Comparison of ENCODE assay signal across 8 cellular contexts in the genomic region with DNA sequence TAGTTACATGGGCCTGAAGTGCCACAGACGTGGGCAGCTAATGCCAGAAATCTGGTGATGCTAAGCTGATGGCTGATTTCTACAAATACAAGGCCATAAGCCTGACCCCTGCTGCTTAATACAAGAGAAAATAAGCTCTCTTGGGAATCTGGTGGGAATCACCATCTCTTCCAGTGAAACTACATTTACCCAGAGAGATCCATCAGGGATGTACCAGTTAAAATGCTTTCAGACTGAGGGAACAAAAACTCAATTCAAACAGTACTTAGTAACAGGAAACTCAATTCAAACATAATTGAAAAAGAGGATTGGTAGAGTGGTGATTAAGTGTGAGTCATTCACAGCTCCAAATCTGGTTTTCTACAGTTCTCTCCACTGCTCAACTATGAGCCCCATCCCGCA. TPM values are rescaled to one million over a fixed set of nuclear protein-coding genes. Genes with fewer than 3 reads are reported as not detected.
DNase-seq lines count a peak whose midpoint lies in the region; ATAC-seq, FAIRE-seq and TF ChIP-seq lines count a peak whose summit lies in the region.

No MANE protein-coding gene starts in this region.

- peaks cover 19% of the 10 kb centered on the region for H3K4me1 Mint-ChIP-seq in activated naive CD8-positive, alpha-beta T cell treated with anti-CD3 and anti-CD28 coated beads, Interleukin-2, amount 10 ng/mL, durations not matched to agents 7 days and 5 days

- H3K9me3 Mint-ChIP-seq in activated naive CD8-positive, alpha-beta T cell treated with anti-CD3 and anti-CD28 coated beads, Interleukin-2, amount 10 ng/mL, durations not matched to agents 7 days and 5 days = no peaks in the 10 kb centered on the region

- H3K4me3 Mint-ChIP-seq in activated naive CD8-positive, alpha-beta T cell treated with anti-CD3 and anti-CD28 coated beads, Interleukin-2, amount 10 ng/mL, durations not matched to agents 7 days and 5 days = peak overlapping the region; percentile 13

- peaks cover 4 to 6% of the 10 kb centered on the region in 2 donors for H3K4me1 ChIP-seq in lung (ENCODE audit: control insufficient read depth in 2 of 2, insufficient read depth in 2 of 2, low read length in 2 of 2)

- FAIRE-seq in A204.1 (lab: Jason Lieb, UNC) = peak; percentile 85

- H3K27me3 Mint-ChIP-seq in activated naive CD8-positive, alpha-beta T cell treated with anti-CD3 and anti-CD28 coated beads, Interleukin-2, amount 10 ng/mL, durations not matched to agents 7 days and 5 days = peaks cover 37% of the 10 kb centered on the region

- 45 to 79% methylated on average over 2 of the region's 2 CpGs for WGBS in lung, 2 donors

- POLR2A ChIA-PET in activated naive CD8-positive, alpha-beta T cell treated with anti-CD3 and anti-CD28 coated beads, Interleukin-2, amount 10 ng/mL, durations not matched to agents 7 days and 5 days (lab: Charles Lee) = interaction anchor here (1.2 kb wide), 1 partner anchor 153 kb away, joined by 3 read pairs; no protein-coding TSS in a partner anchor

- peaks cover 0 to 7% of the 10 kb centered on the region in 2 donors for H3K36me3 ChIP-seq in lung (ENCODE audit: control insufficient read depth in 2 of 2, insufficient read depth in 2 of 2, low read length in 2 of 2)
- H3K36me3 ChIP-seq in H7 (replicated peaks; ENCODE audit: control insufficient read depth, insufficient read depth, low read length) = no peaks in the 10 kb centered on the region

- no peak overlapping the region for H3K4me3 ChIP-seq in lung
- H3K4me3 ChIP-seq in H7 (ENCODE audit: insufficient read depth, low read depth, low read length) = no peak overlapping the region

- H3K27me3 ChIP-seq in lung (ENCODE audit: control insufficient read depth, insufficient read depth) (no peaks in the 10 kb centered on the region), H7 (ENCODE audit: control insufficient read depth, insufficient read depth, low read length) (no peaks in the 10 kb centered on the region)

- no peak for TF ChIP-seq CTCF in lung (IDR thresholded peaks at IDR 0.05; ENCODE audit: control extremely low read depth, extremely low read depth)

- ATAC-seq in activated naive CD8-positive, alpha-beta T cell treated with anti-CD3 and anti-CD28 coated beads, Interleukin-2, amount 10 ng/mL, durations not matched to agents 7 days and 5 days (ENCODE audit: low read depth) = peak; percentile 24
- no peak for ATAC-seq in lung (ENCODE audit: insufficient read depth, low FRiP score)
- ATAC-seq in GM18498 (IDR thresholded peaks at IDR 0.05; ENCODE audit: unreplicated experiment) = no peak
- ATAC-seq in GM21619 (IDR thresholded peaks at IDR 0.05; ENCODE audit: unreplicated experiment) = no peak

- H3K27ac Mint-ChIP-seq in activated naive CD8-positive, alpha-beta T cell treated with anti-CD3 and anti-CD28 coated beads, Interleukin-2, amount 10 ng/mL, durations not matched to agents 7 days and 5 days = peak overlapping the region; percentile 62

- DNase-seq in HT1080 (ENCODE audit: low read depth) (peak; percentile 90), lung (ENCODE audit: low spot score) (no peak), H7 (no peak), inferior parietal cortex (ENCODE audit: extremely low spot score) (no peak)
- DNase-seq in activated naive CD8-positive, alpha-beta T cell treated with anti-CD3 and anti-CD28 coated beads, Interleukin-2, amount 10 ng/mL, durations not matched to agents 7 days and 5 days = no peak

- H3K27ac ChIP-seq in lung (ENCODE audit: low read depth in 1 of 2, low read length in 1 of 2) = peak overlapping the region; percentile 84 to 100

- H3K36me3 Mint-ChIP-seq in activated naive CD8-positive, alpha-beta T cell treated with anti-CD3 and anti-CD28 coated beads, Interleukin-2, amount 10 ng/mL, durations not matched to agents 7 days and 5 days = peaks cover 2% of the 10 kb centered on the region

- H3K9me3 ChIP-seq in lung (ENCODE audit: control insufficient read depth in 2 of 2, insufficient read depth in 1 of 2, low read length in 1 of 2) = no peaks in the 10 kb centered on the region

RNA-seq across cellular contexts. Expression of gene CAVIN3, which starts 1.7 kb away (rescaled TPM):
- not detected in 2 replicates for total RNA-seq in HT1080 (2014; rRNA removed; shearing (Covaris generic))
- 0.91 TPM in 1 of 2 replicates, not detected in the other for polyA plus RNA-seq in HT1080 (2015; cell fraction: cytosol; rRNA removed)
- polyA plus RNA-seq in HT1080 (2015; cell fraction: nucleus; rRNA removed) = not detected in 2 replicates
- total RNA-seq in activated naive CD8-positive, alpha-beta T cell treated with anti-CD3 and anti-CD28 coated beads, Interleukin-2, amount 10 ng/mL, durations not matched to agents 7 days and 5 days = 1 to 10 TPM; 1.4 to 1.6 TPM
- 100 to 1,000 TPM in 1 of 2 donors, 10 to 100 TPM in 1; 23.2 to 122 TPM for total RNA-seq in lung
- polyA plus RNA-seq in lung = 100 to 1,000 TPM in 1 of 2 donors, 10 to 100 TPM in 1; 59.1 to 114 TPM
- 93.4 and 179 TPM in 2 replicates for total RNA-seq in H7 (2014; rRNA removed; shearing (Covaris generic))

Comparison
In these comparisons a context has a peak if more than half of its experiments do, and no peak if none do; other contexts are left out.
1. RNA of gene CAVIN3, which starts 1.7 kb away (total RNA-seq): 93.4 to 179 TPM in H7 and 23.2 to 122 TPM in lung; 1.4 to 1.6 TPM in activated naive CD8-positive, alpha-beta T cell treated with anti-CD3 and anti-CD28 coated beads, Interleukin-2, amount 10 ng/mL, durations not matched to agents 7 days and 5 days and not detected in HT1080; every median in the first group is over 4 times any median in the second.